In the genomic region with DNA sequence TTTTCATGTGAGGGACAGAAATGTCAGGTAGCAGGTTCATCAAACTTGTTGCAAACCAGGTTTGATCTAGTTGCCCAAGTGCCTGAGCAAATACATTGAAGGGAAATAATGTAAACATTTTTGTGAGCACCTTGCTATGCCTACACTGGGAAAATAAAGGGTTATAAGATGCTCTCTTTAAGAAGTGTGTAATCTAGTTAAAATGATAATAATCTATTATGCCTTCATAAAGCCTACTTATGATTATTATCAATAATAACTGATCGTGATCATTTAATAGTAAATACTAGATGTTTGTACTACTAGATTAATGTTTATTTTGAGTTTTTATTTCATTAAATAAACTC, we compare ENCODE assay signal across 24 cellular contexts. TPM values are rescaled to one million over a fixed set of nuclear protein-coding genes. Genes with fewer than 3 reads are reported as not detected.
"Had no signal": no experiment of that assay in that cellular context is flagged by ENCODE, and none has a peak within 500 bp of the region (broad histone marks: within the 10 kb centered on the region; RNA-seq: fewer than 3 reads in every experiment).

No MANE protein-coding gene starts in this region.

- H3K27ac Mint-ChIP-seq: activated CD4-positive, alpha-beta T cell treated with anti-CD3 and anti-CD28 coated beads for 36 hours; activated T-helper 1 cell treated with anti-CD3 and anti-CD28 coated beads, Interleukin-12 subunit alpha, Interleukin-12 subunit beta, Interleukin-2, Interleukin-4 antibody, amounts not matched to agents 30 ng/mL and 10 ng/mL and 1 ng/mL, durations not matched to agents 14 hours and 24 hours and 36 hours; memory B cell; naive thymus-derived CD4-positive, alpha-beta T cell; T-helper 2 cell treated with Interferon-gamma antibody and Interleukin-4, amounts not matched to agents 5 μg/mL and 100 μg/mL, for 36 hours had no signal

- H3K36me3 ChIP-seq: brain microvascular endothelial cell, esophagus muscularis mucosa, gastroesophageal sphincter, heart left ventricle, spleen had no signal

- H3K4me3 ChIP-seq: esophagus muscularis mucosa, gastroesophageal sphincter, heart left ventricle, spleen had no signal

- DNase-seq: activated CD4-positive, alpha-beta T cell treated with anti-CD3 and anti-CD28 coated beads for 36 hours; activated CD4-positive, alpha-beta T cell treated with anti-CD3 and anti-CD28 coated beads, Interleukin-2, amount 50 U/mL, for 48 hours; activated naive CD4-positive, alpha-beta T cell; activated T-cell treated with anti-CD3 and anti-CD28 coated beads for 4 hours; anterior cingulate cortex; brain microvascular endothelial cell; cerebellar nuclear complex; effector CD8-positive, alpha-beta T cell; heart left ventricle; naive thymus-derived CD4-positive, alpha-beta T cell; posterior cingulate gyrus; retina; spleen; stimulated activated CD8-positive, alpha-beta memory T cell treated with anti-CD3 and anti-CD28 coated beads, Interleukin-4, amount 100 ng/mL, for 48 hours; stimulated activated naive CD4-positive, alpha-beta T cell; trophoblast cell had no signal

- H3K27ac ChIP-seq: brain microvascular endothelial cell, esophagus muscularis mucosa, gastroesophageal sphincter, heart left ventricle, spleen had no signal

- H3K9me3 Mint-ChIP-seq: activated T-helper 1 cell treated with anti-CD3 and anti-CD28 coated beads, Interleukin-12 subunit alpha, Interleukin-12 subunit beta, Interleukin-2, Interleukin-4 antibody, amounts not matched to agents 30 ng/mL and 10 ng/mL and 1 ng/mL, durations not matched to agents 14 hours and 24 hours and 36 hours; T-helper 2 cell treated with Interferon-gamma antibody and Interleukin-4, amounts not matched to agents 5 μg/mL and 100 μg/mL, for 36 hours had no signal

- H3K36me3 Mint-ChIP-seq: memory B cell had no signal

- H3K9me3 ChIP-seq: esophagus muscularis mucosa, gastroesophageal sphincter, heart left ventricle, spleen had no signal

- H3K4me3 Mint-ChIP-seq: activated CD4-positive, alpha-beta T cell treated with anti-CD3 and anti-CD28 coated beads for 36 hours; activated T-helper 1 cell treated with anti-CD3 and anti-CD28 coated beads, Interleukin-12 subunit alpha, Interleukin-12 subunit beta, Interleukin-2, Interleukin-4 antibody, amounts not matched to agents 30 ng/mL and 10 ng/mL and 1 ng/mL, durations not matched to agents 14 hours and 24 hours and 36 hours; memory B cell; T-helper 2 cell treated with Interferon-gamma antibody and Interleukin-4, amounts not matched to agents 5 μg/mL and 100 μg/mL, for 36 hours had no signal

RNA-seq across cellular contexts. Expression of gene TMEM229A, which starts 1.9 kb away (rescaled TPM):
- total RNA-seq: activated CD4-positive, alpha-beta T cell treated with anti-CD3 and anti-CD28 coated beads for 36 hours; activated T-helper 1 cell treated with anti-CD3 and anti-CD28 coated beads, Interleukin-12 subunit alpha, Interleukin-12 subunit beta, Interleukin-2, Interleukin-4 antibody, amounts not matched to agents 30 ng/mL and 10 ng/mL and 1 ng/mL, durations not matched to agents 14 hours and 24 hours and 36 hours; endothelial cell of umbilical vein; esophagus muscularis mucosa; naive thymus-derived CD4-positive, alpha-beta T cell; subcutaneous adipose tissue had no signal
- polyA plus RNA-seq: endothelial cell of umbilical vein; heart left ventricle; liver; naive thymus-derived CD4-positive, alpha-beta T cell had no signal
